ENCODE assay signal across 17 cellular contexts in the genomic region with DNA sequence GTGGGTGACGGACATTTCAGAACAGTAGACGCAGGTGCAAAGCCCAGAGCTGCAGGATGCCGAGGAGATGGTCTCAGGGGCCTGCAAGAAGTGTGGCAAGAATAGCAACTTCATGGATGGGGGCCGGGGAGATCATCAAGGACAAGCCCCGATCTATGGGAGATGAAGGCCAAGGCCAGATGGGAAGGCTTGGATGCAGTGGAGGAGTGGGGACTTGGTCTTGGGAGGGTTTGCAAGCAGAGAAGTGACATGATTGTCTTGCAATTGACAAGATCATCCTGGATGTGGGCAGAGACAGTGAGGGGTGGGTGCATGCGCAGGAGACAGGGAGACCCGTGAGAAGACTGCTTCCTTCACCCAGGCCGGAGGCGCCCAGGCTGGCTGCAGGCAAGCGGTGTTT.
"Had no signal": no experiment of that assay in that cellular context is flagged by ENCODE, and none has a peak within 500 bp of the region (broad histone marks: within the 10 kb centered on the region; RNA-seq: fewer than 3 reads in every experiment).

No MANE protein-coding gene starts in this region.

- H3K36me3 ChIP-seq: right atrium auricular region had no signal

- H3K4me1 Mint-ChIP-seq: naive B cell; stimulated activated naive B cell treated with anti-CD40 and anti-IgM and Interleukin-4, amounts not matched to agents 10 μg/mL and 1 μg/mL and 100 μg/mL, for 72 hours had no signal

- H3K4me3 Mint-ChIP-seq: naive B cell; nephron; stimulated activated naive B cell treated with anti-CD40 and anti-IgM and Interleukin-4, amounts not matched to agents 10 μg/mL and 1 μg/mL and 100 μg/mL, for 72 hours had no signal

- H3K27ac Mint-ChIP-seq: nephron; stimulated activated naive B cell treated with anti-CD40 and anti-IgM and Interleukin-4, amounts not matched to agents 10 μg/mL and 1 μg/mL and 100 μg/mL, for 72 hours had no signal

- DNase-seq: cortex of kidney; dorsolateral prefrontal cortex; effector CD8-positive, alpha-beta T cell; foreskin melanocyte; head of caudate nucleus; hippocampal formation; left colon; left ventricle myocardium superior; mesenchymal stem cell; naive B cell; stimulated activated CD4-positive, alpha-beta T cell treated with anti-CD3 and anti-CD28 coated beads, Interleukin-4, amount 100 ng/mL, for 24 hours; stimulated activated naive B cell treated with anti-CD40 and anti-IgM and Interleukin-4, amounts not matched to agents 10 μg/mL and 1 μg/mL and 100 μg/mL, for 72 hours; trophoblast cell had no signal

- H3K4me3 ChIP-seq: dorsolateral prefrontal cortex, lung, right atrium auricular region, smooth muscle cell had no signal

- ATAC-seq: left colon; left ventricle myocardium superior; stimulated activated naive B cell treated with anti-CD40 and anti-IgM and Interleukin-4, amounts not matched to agents 10 μg/mL and 1 μg/mL and 100 μg/mL, for 72 hours had no signal

- H3K4me2 ChIP-seq: smooth muscle cell had no signal

- H3K27me3 Mint-ChIP-seq: naive B cell; stimulated activated naive B cell treated with anti-CD40 and anti-IgM and Interleukin-4, amounts not matched to agents 10 μg/mL and 1 μg/mL and 100 μg/mL, for 72 hours had no signal

- H3K27me3 ChIP-seq: dorsolateral prefrontal cortex, right atrium auricular region had no signal

- H3K27ac ChIP-seq: dorsolateral prefrontal cortex, right atrium auricular region had no signal
